ENCODE assay signal across 9 cellular contexts in genomic region chr7:95045236-95045923, GRCh38.
DNase-seq lines count a peak whose midpoint lies in the region; ATAC-seq, FAIRE-seq and TF ChIP-seq lines count a peak whose summit lies in the region.
"Had no signal": no experiment of that assay in that cellular context is flagged by ENCODE, and none has a peak within 500 bp of the region (broad histone marks: within the 10 kb centered on the region; RNA-seq: fewer than 3 reads in every experiment).

No MANE protein-coding gene starts in this region.

- H3K27me3 Mint-ChIP-seq in activated naive CD4-positive, alpha-beta T cell treated with anti-CD3 and anti-CD28 coated beads, Interleukin-2, amount 10 ng/mL, durations not matched to agents 7 days and 5 days, result no peaks in the 10 kb centered on the region

- intact Hi-C loops in kidney (cut with DNase I), result no loop called here

- DNase-seq in Ammon's horn (ENCODE audit: low spot score), result peak; percentile 58
- DNase-seq in SW480 (ENCODE audit: low spot score), result peak; percentile 41
- no peak for DNase-seq in kidney
- no peak for DNase-seq in activated naive CD4-positive, alpha-beta T cell treated with anti-CD3 and anti-CD28 coated beads, Interleukin-2, amount 10 ng/mL, durations not matched to agents 7 days and 5 days
- DNase-seq: activated CD4-positive, alpha-beta T cell treated with anti-CD3 and anti-CD28 coated beads, Interleukin-2, amount 50 U/mL, for 4 hours had no signal

- no peaks in the 10 kb centered on the region for H3K36me3 Mint-ChIP-seq in activated naive CD4-positive, alpha-beta T cell treated with anti-CD3 and anti-CD28 coated beads, Interleukin-2, amount 10 ng/mL, durations not matched to agents 7 days and 5 days

- H3K9me3 Mint-ChIP-seq in activated naive CD4-positive, alpha-beta T cell treated with anti-CD3 and anti-CD28 coated beads, Interleukin-2, amount 10 ng/mL, durations not matched to agents 7 days and 5 days, result no peaks in the 10 kb centered on the region

- no peaks in the 10 kb centered on the region for H3K4me1 Mint-ChIP-seq in activated naive CD4-positive, alpha-beta T cell treated with anti-CD3 and anti-CD28 coated beads, Interleukin-2, amount 10 ng/mL, durations not matched to agents 7 days and 5 days

- FAIRE-seq in kidney (lab: Jason Lieb, UNC), result no peak

- no peaks in the 10 kb centered on the region; the same call in 1 of the 2 replicates for H3K4me1 ChIP-seq in HEK293 (ENCODE audit: control insufficient read depth, insufficient read depth, low read length)
- H3K4me1 ChIP-seq in kidney (ENCODE audit: control insufficient read depth in 1 of 2, insufficient read depth in 1 of 2, low read depth in 1 of 2, low read length in 2 of 2), result no peaks in the 10 kb centered on the region

- no peak overlapping the region for H3K4me3 Mint-ChIP-seq in activated naive CD4-positive, alpha-beta T cell treated with anti-CD3 and anti-CD28 coated beads, Interleukin-2, amount 10 ng/mL, durations not matched to agents 7 days and 5 days

- POLR2A ChIA-PET in HEK293 (lab: Yijun Ruan, JAX), result no interaction called here

- no peak for ATAC-seq in HG03520 (IDR thresholded peaks at IDR 0.05; ENCODE audit: unreplicated experiment)
- no peak for ATAC-seq in GM19463 (IDR thresholded peaks at IDR 0.05; ENCODE audit: unreplicated experiment)
- ATAC-seq in HG03045 (IDR thresholded peaks at IDR 0.05; ENCODE audit: unreplicated experiment), result no peak

- no peak overlapping the region for H3K9ac ChIP-seq in kidney (ENCODE audit: low read length in 2 of 2)

- H3K9me3 ChIP-seq in HEK293 (ENCODE audit: control insufficient read depth, insufficient read depth, low read depth, low read length) (no peaks in the 10 kb centered on the region), kidney (ENCODE audit: control insufficient read depth in 1 of 2, low read length in 2 of 2) (no peaks in the 10 kb centered on the region)

- no peak overlapping the region for H3K27ac ChIP-seq in HEK293 (ENCODE audit: extremely low read depth, low read depth, low read length)
- no peak overlapping the region for H3K27ac ChIP-seq in kidney (ENCODE audit: low read depth in 2 of 2, low read length in 2 of 2)

- CTCF ChIA-PET in HEK293 (lab: Yijun Ruan, JAX), result no interaction called here
- CTCF ChIA-PET in activated naive CD4-positive, alpha-beta T cell treated with anti-CD3 and anti-CD28 coated beads, Interleukin-2, amount 10 ng/mL, durations not matched to agents 7 days and 5 days (lab: Charles Lee), result no interaction called here

- peak; percentile 91 for TF ChIP-seq CTCF in HEK293 (tag by site-specific recombination; IDR thresholded peaks at IDR 0.05)
- peak; percentile 41 for TF ChIP-seq CTCF in kidney (IDR thresholded peaks at IDR 0.05; ENCODE audit: borderline replicate concordance, extremely low read depth, insufficient read depth)

- H3K36me3 ChIP-seq in HEK293 (ENCODE audit: control insufficient read depth in 2 of 2, insufficient read depth in 1 of 2, low read length in 2 of 2) (no peaks in the 10 kb centered on the region), kidney (ENCODE audit: control insufficient read depth in 1 of 2, insufficient read depth in 2 of 2, low read length in 2 of 2) (no peaks in the 10 kb centered on the region)

- H3K27ac Mint-ChIP-seq in activated naive CD4-positive, alpha-beta T cell treated with anti-CD3 and anti-CD28 coated beads, Interleukin-2, amount 10 ng/mL, durations not matched to agents 7 days and 5 days, result no peak overlapping the region

- H3K4me3 ChIP-seq in HEK293 (ENCODE audit: low read depth, low read length) (no peak overlapping the region), kidney (ENCODE audit: low read length in 2 of 2) (no peak overlapping the region)

TF ChIP-seq in HEK293, 187 proteins besides CTCF, POLR2A, EP300 and RAD21:
- TF ChIP-seq ZNF558 (tag by site-specific recombination; IDR thresholded peaks at IDR 0.05), result no peak
- TF ChIP-seq ZNF350 (tag by site-specific recombination; IDR thresholded peaks at IDR 0.05), result no peak
- TF ChIP-seq ZNF10 (tag by site-specific recombination; IDR thresholded peaks at IDR 0.05), result peak; percentile 96
- TF ChIP-seq RBAK (tag by site-specific recombination; IDR thresholded peaks at IDR 0.05), result no peak
- TF ChIP-seq ZNF335 (tag by site-specific recombination; conservative IDR thresholded peaks at IDR 0.05), result no peak
- peak; percentile 73 for TF ChIP-seq ZNF654 (tag by site-specific recombination; IDR thresholded peaks at IDR 0.05; ENCODE audit: low read depth)
- TF ChIP-seq ZFP69B (tag by site-specific recombination; IDR thresholded peaks at IDR 0.05), result no peak
- no peak for TF ChIP-seq ZNF580 (tag by site-specific recombination; IDR thresholded peaks at IDR 0.05)
TF ChIP-seq in HEK293: peak in this region for 2.

Comparison
In these comparisons a context has a peak if more than half of its experiments do, and no peak if none do; other contexts are left out.
1. DNase-seq: peak in Ammon's horn (single experiment) and SW480 (single experiment); none in kidney (single experiment) and activated naive CD4-positive, alpha-beta T cell treated with anti-CD3 and anti-CD28 coated beads, Interleukin-2, amount 10 ng/mL, durations not matched to agents 7 days and 5 days (single experiment).